In genomic region chr2:53768233-53768542, GRCh38 we compare ENCODE assay signal across 8 cellular contexts. TPM values are rescaled to one million over a fixed set of nuclear protein-coding genes. Genes with fewer than 3 reads are reported as not detected.
A peak's percentile ranks its signal among the peaks of the same experiment; 100 is the strongest.
DNase-seq lines count a peak whose midpoint lies in the region; ATAC-seq lines count a peak whose summit lies in the region.

No MANE protein-coding gene starts in this region.

- peak overlapping the region; percentile 68 to 72 for H3K9ac ChIP-seq in mucosa of rectum (ENCODE audit: low read depth in 1 of 2, low read length in 2 of 2)

- H3K27me3 ChIP-seq in mucosa of rectum (ENCODE audit: control insufficient read depth in 2 of 2, insufficient read depth in 2 of 2, low read length in 2 of 2): no peaks in the 10 kb centered on the region

- DNase-seq in COR-L47 (lab: John Stamatoyannopoulos, UW) (peak; percentile 60), RPMI7951 (ENCODE audit: low read depth) (peak; percentile 54), ecto neural progenitor cell (ENCODE audit: low spot score) (peak; percentile 59), foreskin melanocyte (no peak)
- no peak for DNase-seq in stimulated activated CD4-positive, alpha-beta T cell treated with anti-CD3 and anti-CD28 coated beads, Interleukin-2, amount 100 ng/mL, for 48 hours

- peak; percentile 33 for ATAC-seq in GM19025 (IDR thresholded peaks at IDR 0.05; ENCODE audit: low read depth, unreplicated experiment)
- peak; percentile 42 for ATAC-seq in HG03139 (IDR thresholded peaks at IDR 0.05; ENCODE audit: unreplicated experiment)

- H3K27ac ChIP-seq in mucosa of rectum (ENCODE audit: low read depth in 2 of 2, low read length in 2 of 2): peak overlapping the region; percentile 7 to 72

- no peaks in the 10 kb centered on the region for H3K9me3 ChIP-seq in mucosa of rectum (ENCODE audit: control insufficient read depth in 2 of 2, low read length in 2 of 2)

- H3K4me1 ChIP-seq in mucosa of rectum (ENCODE audit: control insufficient read depth in 2 of 2, insufficient read depth in 2 of 2, low read length in 2 of 2): peaks cover 5 to 10% of the 10 kb centered on the region in 2 donors

- peak overlapping the region; percentile 77 to 91 for H3K4me3 ChIP-seq in mucosa of rectum (ENCODE audit: low read length in 2 of 2)

- peaks cover 0 to 2% of the 10 kb centered on the region in 2 donors for H3K36me3 ChIP-seq in mucosa of rectum (ENCODE audit: control insufficient read depth in 2 of 2, insufficient read depth in 2 of 2, low read length in 2 of 2)

RNA-seq across cellular contexts. Expression of gene CHAC2, which starts 0.6 kb away (rescaled TPM):
- 18.0 and 19.9 TPM in 2 replicates for total RNA-seq in RPMI7951 (2014; rRNA removed; shearing (Covaris generic))

RNA-seq across cellular contexts. Expression of gene ASB3, which starts 18.6 kb away (rescaled TPM):
- total RNA-seq in RPMI7951 (2014; rRNA removed; shearing (Covaris generic)): 35.1 and 40.3 TPM in 2 replicates

RNA-seq across cellular contexts. Expression of gene ERLEC1, which starts 18.7 kb away (rescaled TPM):
- total RNA-seq in RPMI7951 (2014; rRNA removed; shearing (Covaris generic)): 91.2 and 103 TPM in 2 replicates

Comparison
In these comparisons a context has a peak if more than half of its experiments do, and no peak if none do; other contexts are left out.
1. DNase-seq: peak in COR-L47 (single experiment), RPMI7951 (single experiment) and ecto neural progenitor cell (single experiment); none in foreskin melanocyte (single experiment) and stimulated activated CD4-positive, alpha-beta T cell treated with anti-CD3 and anti-CD28 coated beads, Interleukin-2, amount 100 ng/mL, for 48 hours (0 of 2).